Comparison of ENCODE assay signal across 23 cellular contexts in genomic region chr6:111222341-111222740, GRCh38.
DNase-seq lines count a peak whose midpoint lies in the region; ATAC-seq, FAIRE-seq and TF ChIP-seq lines count a peak whose summit lies in the region.
"Had no signal": no experiment of that assay in that cellular context is flagged by ENCODE, and none has a peak within 500 bp of the region (broad histone marks: within the 10 kb centered on the region; RNA-seq: fewer than 3 reads in every experiment).

No MANE protein-coding gene starts in this region.

- H3K4me1 ChIP-seq in astrocyte (ENCODE audit: insufficient read depth, low read length), result no peaks in the 10 kb centered on the region
- H3K4me1 ChIP-seq: A549, Peyer's patch had no signal

- no peak overlapping the region for H3K27ac ChIP-seq in astrocyte (ENCODE audit: low read depth, low read length)
- H3K27ac ChIP-seq in WERI-Rb-1, result no peak overlapping the region
- H3K27ac ChIP-seq: A549; BLaER1 treated with 17β-estradiol and CSF1 and Interleukin-3, amounts not matched to agents 10 nM and 100 nM; Peyer's patch had no signal

- H3K4me1 Mint-ChIP-seq in astrocyte (ENCODE audit: low read depth, unreplicated experiment), result peaks cover 2% of the 10 kb centered on the region

- in situ Hi-C loops in GM13977 (cut with MboI; ENCODE audit: low pct_unique_long_range_greater_than_20kb, low sequenced_read_pairs, unreplicated experiment), result loop anchor here (25.0 kb wide), 1 partner anchor 710 kb away; no protein-coding TSS in a partner anchor

- H3K36me3 Mint-ChIP-seq in astrocyte (ENCODE audit: low read depth, unreplicated experiment), result no peaks in the 10 kb centered on the region

- ATAC-seq in GM18867 (IDR thresholded peaks at IDR 0.05; ENCODE audit: unreplicated experiment) (peak; percentile 85), GM21529 (IDR thresholded peaks at IDR 0.05; ENCODE audit: unreplicated experiment) (peak; percentile 81), HG03025 (IDR thresholded peaks at IDR 0.05; ENCODE audit: low FRiP score, unreplicated experiment) (peak; percentile 61)
- ATAC-seq: A549, GM12878, HepG2 had no signal

- H4K20me1 ChIP-seq in astrocyte (ENCODE audit: insufficient read depth, low read length), result no peaks in the 10 kb centered on the region

- no peak overlapping the region for H3K27ac Mint-ChIP-seq in astrocyte (ENCODE audit: unreplicated experiment)

- H3K4me2 ChIP-seq in astrocyte (ENCODE audit: low read length), result no peak overlapping the region
- H3K4me2 ChIP-seq: A549; BLaER1 treated with 17β-estradiol and CSF1 and Interleukin-3, amounts not matched to agents 10 nM and 100 nM; SK-N-SH had no signal

- H3K9me3 Mint-ChIP-seq in astrocyte (ENCODE audit: unreplicated experiment), result no peaks in the 10 kb centered on the region

- H3K4me3 ChIP-seq in astrocyte (ENCODE audit: insufficient read depth, low read depth, low read length) (no peak overlapping the region), WERI-Rb-1 (ENCODE audit: low read depth, low read length) (no peak overlapping the region)
- H3K4me3 ChIP-seq: A549; BLaER1 treated with 17β-estradiol and CSF1 and Interleukin-3, amounts not matched to agents 10 nM and 100 nM; GM12878; Peyer's patch had no signal

- H3K79me2 ChIP-seq in astrocyte (ENCODE audit: insufficient read depth, low read length), result no peaks in the 10 kb centered on the region

- no peaks in the 10 kb centered on the region for H3K36me3 ChIP-seq in astrocyte (ENCODE audit: insufficient read depth, low read length)
- H3K36me3 ChIP-seq in WERI-Rb-1, result no peaks in the 10 kb centered on the region
- H3K36me3 ChIP-seq: Peyer's patch had no signal

- no peaks in the 10 kb centered on the region for H3K9me3 ChIP-seq in astrocyte (ENCODE audit: insufficient read depth, low read depth, low read length)
- H3K9me3 ChIP-seq in WERI-Rb-1 (ENCODE audit: severe bottlenecking), result no peaks in the 10 kb centered on the region
- H3K9me3 ChIP-seq: A549; BLaER1 treated with 17β-estradiol and CSF1 and Interleukin-3, amounts not matched to agents 10 nM and 100 nM; Peyer's patch; SK-N-SH had no signal

- TF ChIP-seq CTCF in astrocyte (IDR thresholded peaks at IDR 0.05; ENCODE audit: insufficient read depth, low read depth, low read length) (no peak), GM13977 (IDR thresholded peaks at IDR 0.05; ENCODE audit: extremely low read depth, insufficient read depth, missing control alignments) (no peak), WERI-Rb-1 (IDR thresholded peaks at IDR 0.05; ENCODE audit: low read depth, low read length) (no peak)

- H3K9ac ChIP-seq in astrocyte (ENCODE audit: low read length), result no peak overlapping the region
- H3K9ac ChIP-seq: BLaER1 treated with 17β-estradiol and CSF1 and Interleukin-3, amounts not matched to agents 10 nM and 100 nM; SK-N-SH had no signal

- H3K27me3 ChIP-seq in astrocyte (ENCODE audit: insufficient read depth, low read length), result no peaks in the 10 kb centered on the region
- no peaks in the 10 kb centered on the region for H3K27me3 ChIP-seq in WERI-Rb-1 (ENCODE audit: insufficient read depth, low read depth, severe bottlenecking)
- H3K27me3 ChIP-seq: BLaER1 treated with 17β-estradiol and CSF1 and Interleukin-3, amounts not matched to agents 10 nM and 100 nM; Peyer's patch had no signal

- H3K4me3 Mint-ChIP-seq in astrocyte (ENCODE audit: unreplicated experiment), result no peak overlapping the region

- FAIRE-seq in astrocyte (lab: Jason Lieb, UNC), result peak; percentile 62
- FAIRE-seq: A549, GM12878, GM18507, H1, HepG2 had no signal

- no peaks in the 10 kb centered on the region for H3K27me3 Mint-ChIP-seq in astrocyte (ENCODE audit: low read depth, unreplicated experiment)

- H2AFZ ChIP-seq in astrocyte (ENCODE audit: low read depth, low read length), result no peak overlapping the region

- no peak for DNase-seq in astrocyte (ENCODE audit: low read depth)
- DNase-seq in GM13977 (ENCODE audit: low spot score), result no peak
- no peak for DNase-seq in activated CD4-positive, alpha-beta T cell treated with anti-CD3 and anti-CD28 coated beads, Interleukin-2, amount 50 U/mL, for 4 hours
- DNase-seq in WERI-Rb-1, result no peak
- DNase-seq in NOMO-1 (lab: John Stamatoyannopoulos, UW; ENCODE audit: unreplicated experiment in 2 of 2), result no peak
- DNase-seq: GDM1, KG1, NCI-H1092 treated with DMSO at 0.1 percent for 48 hours, NCI-H1694, NCI-H510A treated with DMSO at 0.1 percent for 48 hours, Peyer's patch, Right ventricle myocardium superior, SK-N-SH, T-helper 1 cell had no signal
